Comparison of ENCODE assay signal across 23 cellular contexts in the genomic region with DNA sequence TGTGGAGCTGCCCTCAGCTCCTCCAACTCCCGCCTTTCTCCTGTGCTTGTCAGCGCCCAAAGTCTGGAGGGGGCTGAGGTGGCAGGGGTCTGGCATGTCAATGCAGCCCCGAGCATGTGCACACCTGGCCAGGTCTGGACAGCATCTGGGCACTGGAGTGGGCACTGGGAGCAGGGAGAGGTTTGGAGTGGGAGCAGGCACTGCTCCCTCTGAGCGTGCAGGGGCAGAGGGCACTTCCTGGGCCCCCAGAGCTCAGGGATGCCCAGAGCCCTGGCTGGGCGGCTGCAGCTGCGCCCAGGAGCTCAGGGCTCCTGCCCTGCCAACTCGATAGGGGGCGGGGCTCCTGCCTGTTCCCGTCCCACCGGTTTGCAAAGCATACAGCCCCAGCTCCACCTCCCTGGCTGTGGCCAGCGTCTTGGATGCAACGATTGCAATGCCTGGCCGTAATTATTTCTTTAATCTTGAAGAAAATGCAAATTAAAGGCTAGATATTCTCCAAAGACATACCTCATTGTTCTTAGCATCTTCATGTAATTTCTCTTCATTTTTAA.
"Had no signal": no experiment of that assay in that cellular context is flagged by ENCODE, and none has a peak within 500 bp of the region (broad histone marks: within the 10 kb centered on the region; RNA-seq: fewer than 3 reads in every experiment).

No MANE protein-coding gene starts in this region.

- H3K9ac ChIP-seq: parathyroid adenoma had no signal

- H3K36me3 ChIP-seq: gastrocnemius medialis, heart right ventricle, spleen, tibial nerve, upper lobe of right lung, vagina had no signal

- H3K79me2 ChIP-seq: parathyroid adenoma had no signal

- H3K27me3 ChIP-seq: gastrocnemius medialis, heart right ventricle, testis, tibial nerve, vagina had no signal

- H3K27ac ChIP-seq: dorsolateral prefrontal cortex, gastrocnemius medialis, heart right ventricle, parathyroid adenoma, psoas muscle, spleen, testis, tibial nerve, upper lobe of right lung, vagina had no signal

- FAIRE-seq: islet of Langerhans had no signal

- DNase-seq: cortex of kidney; dorsolateral prefrontal cortex; effector CD8-positive, alpha-beta T cell; gastrocnemius medialis; heart right ventricle; hypothalamus; kidney glomerular epithelial cell; natural killer cell; nucleus accumbens; psoas muscle; retina; spleen; stimulated activated CD4-positive, alpha-beta T cell treated with anti-CD3 and anti-CD28 coated beads, Interleukin-15, amount 100 ng/mL, for 24 hours; stimulated activated CD4-positive, alpha-beta T cell treated with anti-CD3 and anti-CD28 coated beads, Interleukin-1b, Interleukin-23, amount 100 ng/mL, for 48 hours; stimulated activated CD4-positive, alpha-beta T cell treated with anti-CD3 and anti-CD28 coated beads, Interleukin-4, amount 100 ng/mL, for 24 hours; testis; upper lobe of right lung had no signal

- H3K9me3 ChIP-seq: gastrocnemius medialis, psoas muscle, testis, upper lobe of right lung, vagina had no signal

- H2AFZ ChIP-seq: parathyroid adenoma had no signal

- ATAC-seq: gastrocnemius medialis; heart right ventricle; natural killer cell; psoas muscle; sciatic nerve; stimulated activated memory B cell treated with anti-CD40 and anti-IgM and Interleukin-4, amounts not matched to agents 10 μg/mL and 1 μg/mL and 100 μg/mL, for 72 hours; upper lobe of right lung had no signal

- H3K4me3 ChIP-seq: dorsolateral prefrontal cortex, gastrocnemius medialis, heart right ventricle, psoas muscle, spleen, testis, tibial nerve, upper lobe of right lung, vagina had no signal

- H3K4me1 ChIP-seq: gastrocnemius medialis, parathyroid adenoma, psoas muscle, spleen, testis, upper lobe of right lung had no signal
